11 cellular contexts compared by ENCODE assay signal in genomic region chr1:165645654-165646366, GRCh38. TPM values are rescaled to one million over a fixed set of nuclear protein-coding genes. Genes with fewer than 3 reads are reported as not detected.
DNase-seq lines count a peak whose midpoint lies in the region; ATAC-seq and TF ChIP-seq lines count a peak whose summit lies in the region.
"Had no signal": no experiment of that assay in that cellular context is flagged by ENCODE, and none has a peak within 500 bp of the region (broad histone marks: within the 10 kb centered on the region; RNA-seq: fewer than 3 reads in every experiment).

No MANE protein-coding gene starts in this region.

- H3K27ac ChIP-seq in duodenal mucosa (ENCODE audit: low read depth, low read length): peak overlapping the region; percentile 57

- ATAC-seq in HG03571 (IDR thresholded peaks at IDR 0.05; ENCODE audit: unreplicated experiment) (peak; percentile 59), HG03095 (IDR thresholded peaks at IDR 0.05; ENCODE audit: unreplicated experiment) (no peak)
- ATAC-seq: CD8-positive, alpha-beta T cell had no signal

- peak overlapping the region; percentile 16 to 36 for H3K4me3 ChIP-seq in duodenal mucosa (ENCODE audit: low read depth in 1 of 2, low read length in 2 of 2)
- H3K4me3 ChIP-seq: HAP-1 had no signal

- no peak overlapping the region for H3K4me3 Mint-ChIP-seq in HFFc6
- H3K4me3 Mint-ChIP-seq: CD8-positive, alpha-beta T cell had no signal

- peaks cover 6 to 18% of the 10 kb centered on the region in 2 donors for H3K36me3 ChIP-seq in duodenal mucosa (ENCODE audit: control insufficient read depth in 1 of 2, insufficient read depth in 2 of 2, low read length in 2 of 2)
- H3K36me3 ChIP-seq: HAP-1 had no signal

- peak; percentile 28 for DNase-seq in activated naive CD4-positive, alpha-beta T cell treated with Interleukin-2 at 50 U/mL for 16 hours
- no peak for DNase-seq in activated naive CD4-positive, alpha-beta T cell (lab: John Stamatoyannopoulos, UW)
- peak; percentile 44 for DNase-seq in stimulated activated CD8-positive, alpha-beta memory T cell treated with anti-CD3 and anti-CD28 coated beads, Interleukin-4, amount 100 ng/mL, for 48 hours
- no peak for DNase-seq in hepatic stellate cell (ENCODE audit: low spot score)
- no peak for DNase-seq in HFFc6
- DNase-seq: NCI-H187 had no signal

- H3K9me3 Mint-ChIP-seq in HFFc6: no peaks in the 10 kb centered on the region
- H3K9me3 Mint-ChIP-seq: CD8-positive, alpha-beta T cell had no signal

- H3K9ac ChIP-seq in duodenal mucosa (ENCODE audit: low read depth in 1 of 2, low read length in 2 of 2): peak overlapping the region; percentile 3 to 45

- no peak overlapping the region for H3K27ac Mint-ChIP-seq in HFFc6
- H3K27ac Mint-ChIP-seq: CD8-positive, alpha-beta T cell had no signal

- peaks cover 1% of the 10 kb centered on the region for H3K27me3 Mint-ChIP-seq in HFFc6 (ENCODE audit: insufficient read depth)

- H3K9me3 ChIP-seq in duodenal mucosa (ENCODE audit: control insufficient read depth in 1 of 2, low read length in 2 of 2): no peaks in the 10 kb centered on the region
- H3K9me3 ChIP-seq: HAP-1 had no signal

- H3K36me3 Mint-ChIP-seq in HFFc6 (ENCODE audit: low read depth): peaks cover 4% of the 10 kb centered on the region

- H3K4me1 Mint-ChIP-seq in HFFc6 (ENCODE audit: low read depth): peaks cover 40% of the 10 kb centered on the region

- no peaks in the 10 kb centered on the region for H3K27me3 ChIP-seq in duodenal mucosa (ENCODE audit: control insufficient read depth in 1 of 2, insufficient read depth in 2 of 2, low read length in 2 of 2)

- TF ChIP-seq CTCF in HFFc6 (IDR thresholded peaks at IDR 0.05): no peak

- peaks cover 35 to 44% of the 10 kb centered on the region in 2 donors for H3K4me1 ChIP-seq in duodenal mucosa (ENCODE audit: control insufficient read depth in 1 of 2, insufficient read depth in 2 of 2, low read length in 2 of 2)
- H3K4me1 ChIP-seq: HAP-1 had no signal

RNA-seq across cellular contexts. Expression of gene MGST3, which starts 14.8 kb away (rescaled TPM):
- 100 to 1,000 TPM; 183 to 203 (median 196) TPM for total RNA-seq in HFFc6 (2021; fragmentation: NEBNext Ultra II Directional; extraction: Animal tissue kit (Norgen Biotek cat#: 25700))

RNA-seq across cellular contexts. Expression of gene ALDH9A1, which starts 52.6 kb away (rescaled TPM):
- total RNA-seq in HFFc6 (2021; fragmentation: NEBNext Ultra II Directional; extraction: Animal tissue kit (Norgen Biotek cat#: 25700)): 10 to 100 TPM; 63.2 to 69.9 (median 66.6) TPM

Comparison
In these comparisons a context has a peak if more than half of its experiments do, and no peak if none do; other contexts are left out.
1. DNase-seq: peak in activated naive CD4-positive, alpha-beta T cell treated with Interleukin-2 at 50 U/mL for 16 hours (single experiment) and stimulated activated CD8-positive, alpha-beta memory T cell treated with anti-CD3 and anti-CD28 coated beads, Interleukin-4, amount 100 ng/mL, for 48 hours (single experiment); none in activated naive CD4-positive, alpha-beta T cell (0 of 4), hepatic stellate cell (single experiment) and HFFc6 (single experiment).